Comparison of ENCODE assay signal across 1 cellular context in the genomic region with DNA sequence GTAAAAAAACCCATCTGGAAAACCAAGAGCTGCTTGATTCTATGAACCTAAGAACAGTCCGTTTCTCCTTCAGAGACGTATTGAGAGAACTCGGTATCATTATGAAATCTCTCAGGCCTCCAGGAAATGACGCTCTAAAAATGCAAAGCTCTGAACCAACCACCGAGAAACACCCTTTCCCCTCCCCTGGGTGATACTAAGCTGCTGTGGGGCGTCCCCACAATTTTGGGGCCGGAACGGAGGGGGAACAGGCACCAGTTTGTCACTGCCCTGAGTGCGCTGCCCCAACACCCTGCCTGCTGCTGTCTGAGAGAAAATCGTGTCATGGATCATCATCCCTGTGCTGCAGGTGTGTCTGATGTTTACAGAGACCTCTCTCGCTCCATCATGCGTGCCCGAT.
TF ChIP-seq lines count a peak whose summit lies in the region.

No MANE protein-coding gene starts in this region.

TF ChIP-seq in H1, 55 proteins besides CTCF, POLR2A, EP300 and RAD21 (continued from another document):
- no peak for TF ChIP-seq TCF12 (IDR thresholded peaks at IDR 0.05; ENCODE audit: low read depth, low read length)
- no peak for TF ChIP-seq RNF2 (IDR thresholded peaks at IDR 0.05; ENCODE audit: borderline replicate concordance, low read depth, low read length, missing control alignments, poor library complexity, severe bottlenecking)
- no peak for TF ChIP-seq KDM5A (IDR thresholded peaks at IDR 0.05; ENCODE audit: low read length)
- no peak for TF ChIP-seq SP2 (IDR thresholded peaks at IDR 0.05; ENCODE audit: low read length)
